18 cellular contexts compared by ENCODE assay signal in the genomic region with DNA sequence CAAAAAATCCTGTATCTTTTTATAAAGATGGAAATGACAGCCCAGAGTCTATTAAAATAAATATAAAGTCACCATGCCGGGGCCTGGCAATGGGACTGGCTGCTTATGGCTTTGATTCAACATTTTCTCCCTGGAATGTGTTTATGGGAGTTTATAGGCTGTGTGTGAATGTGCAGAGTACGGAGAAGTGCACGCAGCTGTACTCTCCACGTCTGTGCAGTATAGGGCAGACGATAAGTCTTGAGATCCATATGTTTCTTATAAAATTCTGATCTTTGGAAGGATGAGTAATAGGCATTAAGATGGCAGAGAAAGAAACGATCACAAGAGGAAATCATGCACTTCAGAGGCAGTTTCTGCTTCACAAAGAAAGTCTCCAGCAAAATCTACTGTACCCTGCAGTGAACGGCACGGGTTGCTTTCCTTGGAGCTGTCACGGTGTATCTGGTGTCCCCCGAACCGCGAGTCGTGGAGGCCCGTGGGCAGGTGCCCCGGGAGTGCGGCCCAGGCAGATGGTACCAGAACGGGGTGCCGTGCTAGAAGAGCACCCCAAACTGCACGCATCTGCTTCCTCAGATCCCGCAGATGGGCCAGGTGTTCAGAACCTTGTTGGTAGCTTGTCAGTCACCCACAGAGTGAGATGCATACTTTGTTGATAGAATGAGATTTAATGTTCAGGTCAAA.
DNase-seq lines count a peak whose midpoint lies in the region; ATAC-seq, FAIRE-seq and TF ChIP-seq lines count a peak whose summit lies in the region.
"Had no signal": no experiment of that assay in that cellular context is flagged by ENCODE, and none has a peak within 500 bp of the region (broad histone marks: within the 10 kb centered on the region; RNA-seq: fewer than 3 reads in every experiment).

No MANE protein-coding gene starts in this region.

- CTCF ChIA-PET in AG04450 (lab: Charles Lee): no interaction called here

- H3K79me2 ChIP-seq in GM23248 (ENCODE audit: insufficient read depth): no peaks in the 10 kb centered on the region

- ATAC-seq in GM19397 (IDR thresholded peaks at IDR 0.05; ENCODE audit: unreplicated experiment): no peak
- no peak for ATAC-seq in activated naive CD4-positive, alpha-beta T cell treated with anti-CD3 and anti-CD28 coated beads, Interleukin-2, amount 50 U/mL, for 72 hours
- ATAC-seq: A549, PC-3, SK-N-SH treated with all-trans-retinoic acid at 6 μM for 48 hours had no signal

- H3K27me3 ChIP-seq in AG04450 (ENCODE audit: control insufficient read depth, insufficient read depth, low read length): peaks cover 9% of the 10 kb centered on the region
- peaks cover 28% of the 10 kb centered on the region for H3K27me3 ChIP-seq in GM23248 (replicated peaks; ENCODE audit: insufficient read depth)

- H3K9ac ChIP-seq in GM23248 (no peak overlapping the region), kidney (ENCODE audit: low read length in 2 of 2) (no peak overlapping the region)

- H3K4me3 Mint-ChIP-seq in brain: no peak overlapping the region
- H3K4me3 Mint-ChIP-seq: CD8-positive, alpha-beta memory T cell had no signal

- H3K27me3 Mint-ChIP-seq in brain: no peaks in the 10 kb centered on the region
- H3K27me3 Mint-ChIP-seq: CD8-positive, alpha-beta memory T cell had no signal

- H3K27ac ChIP-seq in AG04450 (ENCODE audit: low read depth, low read length) (no peak overlapping the region), GM23248 (no peak overlapping the region), kidney (ENCODE audit: low read depth in 2 of 2, low read length in 2 of 2) (no peak overlapping the region)
- H3K27ac ChIP-seq: A549 had no signal

- intact Hi-C loops in kidney (cut with DNase I): no loop called here

- DNase-seq in AG04450 (ENCODE audit: low read depth, low spot score) (peak; percentile 6), GM23248 (peak; percentile 22), kidney (peak; percentile 23), NOMO-1 treated with DMSO at 0.1 percent for 48 hours (lab: John Stamatoyannopoulos, UW; ENCODE audit: unreplicated experiment) (no peak)
- DNase-seq in activated naive CD4-positive, alpha-beta T cell treated with anti-CD3 and anti-CD28 coated beads, Interleukin-2, amount 50 U/mL, for 72 hours (ENCODE audit: low spot score in 2 of 2): no peak
- DNase-seq: BE2C; CD8-positive, alpha-beta memory T cell; Kasumi-1; NCI-H1436; NCI-H2081; NCI-H2227 treated with DMSO at 0.1 percent for 48 hours; NK-92 treated with Interleukin-12 subunit alpha and Interleukin-12 subunit beta, amount 100 ng/mL, for 24 hours; PC-3 had no signal

- H3K36me3 Mint-ChIP-seq in brain: no peaks in the 10 kb centered on the region
- no peaks in the 10 kb centered on the region for H3K36me3 Mint-ChIP-seq in activated naive CD4-positive, alpha-beta T cell treated with anti-CD3 and anti-CD28 coated beads, Interleukin-2, amount 50 U/mL, for 72 hours
- H3K36me3 Mint-ChIP-seq: CD8-positive, alpha-beta memory T cell had no signal

- H3K9me3 ChIP-seq in AG04450 (ENCODE audit: control insufficient read depth, insufficient read depth, low read length) (no peaks in the 10 kb centered on the region; the same call in 1 of the 2 replicates), GM23248 (ENCODE audit: low read depth) (no peaks in the 10 kb centered on the region), kidney (ENCODE audit: control insufficient read depth in 1 of 2, low read length in 2 of 2) (no peaks in the 10 kb centered on the region)
- H3K9me3 ChIP-seq: A549, BE2C had no signal

- peaks cover 66% of the 10 kb centered on the region for H3K4me1 Mint-ChIP-seq in brain
- H3K4me1 Mint-ChIP-seq: CD8-positive, alpha-beta memory T cell had no signal

- POLR2A ChIA-PET in AG04450 (lab: Yijun Ruan, JAX): no interaction called here

- H4K20me1 ChIP-seq in GM23248 (ENCODE audit: insufficient read depth): no peaks in the 10 kb centered on the region

- no peak overlapping the region for H3K4me2 ChIP-seq in GM23248 (ENCODE audit: unreplicated experiment)
- H3K4me2 ChIP-seq: A549 had no signal

- H3K4me1 ChIP-seq in GM23248 (ENCODE audit: insufficient read depth) (no peaks in the 10 kb centered on the region), kidney (ENCODE audit: control insufficient read depth in 1 of 2, insufficient read depth in 1 of 2, low read depth in 1 of 2, low read length in 2 of 2) (no peaks in the 10 kb centered on the region)
- H3K4me1 ChIP-seq: A549, BE2C had no signal

- no peak overlapping the region for H2AFZ ChIP-seq in GM23248

- H3F3A ChIP-seq in GM23248 (ENCODE audit: insufficient read depth): no peaks in the 10 kb centered on the region

- H3K27ac Mint-ChIP-seq in brain: peak overlapping the region in 4 of 5 experiments; percentile 9 to 92 (median 87)
- no peak overlapping the region for H3K27ac Mint-ChIP-seq in activated naive CD4-positive, alpha-beta T cell treated with anti-CD3 and anti-CD28 coated beads, Interleukin-2, amount 50 U/mL, for 72 hours
- H3K27ac Mint-ChIP-seq: CD8-positive, alpha-beta memory T cell had no signal

- H3K36me3 ChIP-seq in GM23248 (ENCODE audit: low read depth) (no peaks in the 10 kb centered on the region), kidney (ENCODE audit: control insufficient read depth in 1 of 2, insufficient read depth in 2 of 2, low read length in 2 of 2) (no peaks in the 10 kb centered on the region)
- H3K36me3 ChIP-seq: BE2C had no signal

- no peak for FAIRE-seq in kidney (lab: Jason Lieb, UNC)
- FAIRE-seq: A549, H54 had no signal

- in situ Hi-C loops in GM23248 (cut with MboI): no loop called here

- 9 to 10% methylated on average over 20 of the region's 20 CpGs for WGBS in GM23248 (ENCODE audit: low coverage in 1 of 2, low lambda C conversion rate in 2 of 2, missing lambda C conversion rate in 2 of 2), 2 experiments

- H3K4me3 ChIP-seq in AG04450 (ENCODE audit: low read depth, low read length): no peak overlapping the region
- H3K4me3 ChIP-seq in GM23248: no peak overlapping the region
- H3K4me3 ChIP-seq in kidney (ENCODE audit: low read length in 2 of 2): no peak overlapping the region
- H3K4me3 ChIP-seq: A549 had no signal

- no peaks in the 10 kb centered on the region for H3K9me2 ChIP-seq in GM23248 (ENCODE audit: insufficient read depth)

- TF ChIP-seq CTCF in AG04450 (IDR thresholded peaks at IDR 0.05; ENCODE audit: low read depth, low read length) (no peak), brain (conservative IDR thresholded peaks at IDR 0.05) (no peak), kidney (IDR thresholded peaks at IDR 0.05; ENCODE audit: borderline replicate concordance, extremely low read depth, insufficient read depth) (no peak)

- peaks cover 0 to 5% (median 0%) of the 10 kb centered on the region in 5 experiments for H3K9me3 Mint-ChIP-seq in brain
- no peaks in the 10 kb centered on the region for H3K9me3 Mint-ChIP-seq in activated naive CD4-positive, alpha-beta T cell treated with anti-CD3 and anti-CD28 coated beads, Interleukin-2, amount 50 U/mL, for 72 hours

Comparison
In these comparisons a context has a peak if more than half of its experiments do, and no peak if none do; other contexts are left out.
1. DNase-seq: peak in AG04450 (single experiment), GM23248 (single experiment) and kidney (single experiment); none in activated naive CD4-positive, alpha-beta T cell treated with anti-CD3 and anti-CD28 coated beads, Interleukin-2, amount 50 U/mL, for 72 hours (0 of 2) and NOMO-1 treated with DMSO at 0.1 percent for 48 hours (single experiment).
2. H3K27ac Mint-ChIP-seq: peak in brain (4 of 5); none in activated naive CD4-positive, alpha-beta T cell treated with anti-CD3 and anti-CD28 coated beads, Interleukin-2, amount 50 U/mL, for 72 hours (0 of 2).